Comparison of ENCODE assay signal across 1 cellular context in the genomic region with DNA sequence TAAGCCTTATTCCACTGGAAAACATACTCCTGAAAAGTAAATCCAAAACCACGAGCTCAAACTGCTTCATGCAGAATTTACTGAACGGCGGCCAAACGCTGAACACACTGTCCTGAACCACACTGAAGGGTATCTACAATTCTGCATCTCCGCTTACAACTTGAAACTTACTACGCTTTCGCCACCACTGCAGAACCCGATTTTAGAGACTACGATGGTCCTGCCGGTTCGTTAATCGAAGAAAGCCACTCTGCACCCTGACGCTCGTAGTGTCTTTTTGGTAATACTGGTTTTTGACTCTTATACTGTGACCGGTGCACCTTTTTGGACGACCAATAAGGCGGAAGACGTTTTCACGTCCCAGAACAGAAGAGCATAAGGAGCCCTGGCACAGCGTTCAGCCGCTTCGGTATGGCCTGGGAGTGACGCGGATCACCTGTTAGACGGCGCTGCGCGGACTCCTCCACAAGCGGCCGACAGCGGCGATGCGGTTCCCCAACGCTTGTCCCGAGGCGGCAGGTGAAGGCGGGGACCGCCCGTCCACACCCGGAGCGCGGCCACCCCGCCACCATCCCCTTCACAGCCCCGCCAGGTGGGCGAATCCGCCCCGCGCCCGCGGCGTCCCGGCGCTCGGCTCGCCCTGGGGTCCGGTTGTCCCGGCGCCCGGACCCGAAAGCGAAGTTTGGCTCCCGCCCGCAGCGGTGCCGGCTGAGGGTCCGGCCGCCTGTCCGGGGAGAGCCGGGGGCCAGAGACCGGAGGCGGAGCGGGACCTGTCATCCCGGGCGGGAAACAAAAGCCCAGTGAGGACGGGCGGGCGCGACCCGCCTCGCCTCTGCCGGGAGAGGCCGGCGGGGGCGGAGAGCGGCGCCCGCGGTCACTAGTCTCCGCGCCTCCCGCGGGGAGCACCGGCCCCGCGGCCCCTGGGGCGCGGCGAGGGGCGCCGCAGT.
TF ChIP-seq lines count a peak whose summit lies in the region.

No MANE protein-coding gene starts in this region.

TF ChIP-seq in SK-N-SH, 30 proteins besides CTCF, POLR2A, EP300 and RAD21 (continued from another document):
- TF ChIP-seq, protein P1, sequence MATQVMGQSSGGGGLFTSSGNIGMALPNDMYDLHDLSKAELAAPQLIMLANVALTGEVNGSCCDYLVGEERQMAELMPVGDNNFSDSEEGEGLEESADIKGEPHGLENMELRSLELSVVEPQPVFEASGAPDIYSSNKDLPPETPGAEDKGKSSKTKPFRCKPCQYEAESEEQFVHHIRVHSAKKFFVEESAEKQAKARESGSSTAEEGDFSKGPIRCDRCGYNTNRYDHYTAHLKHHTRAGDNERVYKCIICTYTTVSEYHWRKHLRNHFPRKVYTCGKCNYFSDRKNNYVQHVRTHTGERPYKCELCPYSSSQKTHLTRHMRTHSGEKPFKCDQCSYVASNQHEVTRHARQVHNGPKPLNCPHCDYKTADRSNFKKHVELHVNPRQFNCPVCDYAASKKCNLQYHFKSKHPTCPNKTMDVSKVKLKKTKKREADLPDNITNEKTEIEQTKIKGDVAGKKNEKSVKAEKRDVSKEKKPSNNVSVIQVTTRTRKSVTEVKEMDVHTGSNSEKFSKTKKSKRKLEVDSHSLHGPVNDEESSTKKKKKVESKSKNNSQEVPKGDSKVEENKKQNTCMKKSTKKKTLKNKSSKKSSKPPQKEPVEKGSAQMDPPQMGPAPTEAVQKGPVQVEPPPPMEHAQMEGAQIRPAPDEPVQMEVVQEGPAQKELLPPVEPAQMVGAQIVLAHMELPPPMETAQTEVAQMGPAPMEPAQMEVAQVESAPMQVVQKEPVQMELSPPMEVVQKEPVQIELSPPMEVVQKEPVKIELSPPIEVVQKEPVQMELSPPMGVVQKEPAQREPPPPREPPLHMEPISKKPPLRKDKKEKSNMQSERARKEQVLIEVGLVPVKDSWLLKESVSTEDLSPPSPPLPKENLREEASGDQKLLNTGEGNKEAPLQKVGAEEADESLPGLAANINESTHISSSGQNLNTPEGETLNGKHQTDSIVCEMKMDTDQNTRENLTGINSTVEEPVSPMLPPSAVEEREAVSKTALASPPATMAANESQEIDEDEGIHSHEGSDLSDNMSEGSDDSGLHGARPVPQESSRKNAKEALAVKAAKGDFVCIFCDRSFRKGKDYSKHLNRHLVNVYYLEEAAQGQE (IDR thresholded peaks at IDR 0.05; ENCODE audit: low read depth, low read length): no peak
- TF ChIP-seq RCOR1 (IDR thresholded peaks at IDR 0.05; ENCODE audit: low read length): no peak
